In the genomic region with DNA sequence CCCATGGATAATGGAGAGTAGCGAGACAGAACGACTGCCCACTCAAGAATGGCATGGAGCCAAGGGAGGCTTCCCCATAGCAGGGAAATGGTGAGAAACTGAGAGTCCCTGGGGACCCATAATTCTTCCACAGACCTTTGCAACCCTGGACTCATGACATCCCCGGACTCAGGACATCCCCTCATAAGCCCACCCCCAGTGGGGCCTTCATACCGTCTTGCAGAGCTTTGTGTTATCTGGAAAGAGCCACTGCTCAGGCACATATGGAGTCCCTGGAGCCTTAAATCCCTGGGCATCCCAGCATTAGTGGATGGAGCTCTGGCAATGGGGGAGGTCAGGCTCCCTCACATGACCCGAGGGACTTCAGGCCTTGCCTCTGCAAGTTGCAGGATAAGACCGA, we compare ENCODE assay signal across 25 cellular contexts.
"Had no signal": no experiment of that assay in that cellular context is flagged by ENCODE, and none has a peak within 500 bp of the region (broad histone marks: within the 10 kb centered on the region; RNA-seq: fewer than 3 reads in every experiment).

No MANE protein-coding gene starts in this region.

- H3K9me3 ChIP-seq: colonic mucosa, gastrocnemius medialis had no signal

- H3K4me3 ChIP-seq: colonic mucosa, coronary artery, dorsolateral prefrontal cortex, esophagus muscularis mucosa, esophagus squamous epithelium, gastrocnemius medialis, gastroesophageal sphincter, heart left ventricle, heart right ventricle had no signal

- H3K36me3 ChIP-seq: colonic mucosa, esophagus muscularis mucosa, esophagus squamous epithelium, gastrocnemius medialis, gastroesophageal sphincter, heart left ventricle, heart right ventricle had no signal

- H3K27me3 Mint-ChIP-seq: dendritic cell treated with granulocyte-macrophage colony-stimulating factor and Interleukin-4, amounts not matched to agents 40 ng/mL and 50 ng/mL, for 4 days; effector memory CD8-positive, alpha-beta T cell had no signal

- H3K4me3 Mint-ChIP-seq: dendritic cell treated with granulocyte-macrophage colony-stimulating factor and Interleukin-4, amounts not matched to agents 40 ng/mL and 50 ng/mL, for 4 days; effector memory CD8-positive, alpha-beta T cell; endodermal cell had no signal

- DNase-seq: colonic mucosa; cortex of kidney; dermis blood vessel endothelial cell; dorsolateral prefrontal cortex; effector CD4-positive, alpha-beta T cell; effector CD8-positive, alpha-beta T cell; effector memory CD4-positive, alpha-beta T cell; effector memory CD8-positive, alpha-beta T cell; endodermal cell; erythroblast; esophagus squamous epithelium; foreskin fibroblast; foreskin keratinocyte; foreskin melanocyte; gastrocnemius medialis; glutamatergic neuron; head of caudate nucleus; heart left ventricle; heart right ventricle had no signal

- H3K4me1 ChIP-seq: colonic mucosa, esophagus muscularis mucosa, esophagus squamous epithelium, foreskin keratinocyte, gastrocnemius medialis, gastroesophageal sphincter, heart left ventricle, heart right ventricle had no signal

- H3K4me1 Mint-ChIP-seq: endodermal cell had no signal

- ATAC-seq: effector memory CD8-positive, alpha-beta T cell; esophagus mucosa; foreskin keratinocyte; gastrocnemius medialis; gastroesophageal sphincter; heart left ventricle; heart right ventricle had no signal

- H3K27ac Mint-ChIP-seq: dendritic cell treated with granulocyte-macrophage colony-stimulating factor and Interleukin-4, amounts not matched to agents 40 ng/mL and 50 ng/mL, for 4 days; effector memory CD8-positive, alpha-beta T cell; endodermal cell had no signal

- H3K27ac ChIP-seq: colonic mucosa, coronary artery, dorsolateral prefrontal cortex, epithelial cell of prostate, esophagus muscularis mucosa, esophagus squamous epithelium, foreskin keratinocyte, gastrocnemius medialis, gastroesophageal sphincter, heart left ventricle, heart right ventricle had no signal

- H3K27me3 ChIP-seq: colonic mucosa, dorsolateral prefrontal cortex, esophagus muscularis mucosa, esophagus squamous epithelium, foreskin keratinocyte, gastrocnemius medialis, gastroesophageal sphincter, heart left ventricle, heart right ventricle had no signal
